ENCODE assay signal across 8 cellular contexts in genomic region chr2:202378661-202379338, GRCh38. TPM values are rescaled to one million over a fixed set of nuclear protein-coding genes. Genes with fewer than 3 reads are reported as not detected.
DNase-seq lines count a peak whose midpoint lies in the region; ATAC-seq and TF ChIP-seq lines count a peak whose summit lies in the region.

No MANE protein-coding gene starts in this region.

- H3K4me1 ChIP-seq in foreskin keratinocyte = peaks cover 3% of the 10 kb centered on the region

- in situ Hi-C loops in GM13976 (cut with MboI; ENCODE audit: low sequenced_read_pairs, unreplicated experiment) = no loop called here

- no peaks in the 10 kb centered on the region for H3K9me3 ChIP-seq in SK-N-MC (ENCODE audit: low read depth, low read length)

- DNase-seq in GM12865 (ENCODE audit: low read depth) (no peak), SK-N-MC (ENCODE audit: low read depth, low spot score) (no peak), foreskin keratinocyte (no peak), skeletal muscle cell (ENCODE audit: low read depth) (no peak), NCI-H748 treated with DMSO at 0.1 percent for 48 hours (lab: John Stamatoyannopoulos, UW) (no peak), GM13976 (ENCODE audit: low spot score) (no peak), NCI-H187 (lab: John Stamatoyannopoulos, UW) (no peak)

- H3K36me3 ChIP-seq in SK-N-MC (ENCODE audit: insufficient read depth, low read length) = no peaks in the 10 kb centered on the region

- H3K4me3 ChIP-seq in GM12865 (ENCODE audit: low read depth, low read length) (peak overlapping the region; percentile 87), SK-N-MC (peak overlapping the region; percentile 83), skeletal muscle cell (ENCODE audit: low read depth, low read length) (peak overlapping the region; percentile 97)

- ATAC-seq in foreskin keratinocyte (no peak), GM18505 (IDR thresholded peaks at IDR 0.05; ENCODE audit: unreplicated experiment) (no peak)

- peak overlapping the region; percentile 72 for H3K9ac ChIP-seq in SK-N-MC (ENCODE audit: insufficient read length)

- TF ChIP-seq CTCF in GM12865 (IDR thresholded peaks at IDR 0.05; ENCODE audit: insufficient read depth, low read depth, low read length, missing control alignments) (no peak), foreskin keratinocyte (conservative IDR thresholded peaks at IDR 0.05) (no peak), GM13976 (IDR thresholded peaks at IDR 0.05; ENCODE audit: borderline replicate concordance, control extremely low read depth, extremely low read depth, insufficient read depth, missing control alignments) (no peak)

- H3K27me3 ChIP-seq in foreskin keratinocyte = no peaks in the 10 kb centered on the region

- H3K27ac ChIP-seq in SK-N-MC = peak overlapping the region; percentile 47
- H3K27ac ChIP-seq in foreskin keratinocyte = peak overlapping the region; percentile 92

- no peak for TF ChIP-seq POLR2A in GM18505 (IDR thresholded peaks at IDR 0.05; ENCODE audit: borderline replicate concordance, extremely low read depth, insufficient read depth, insufficient read length)

RNA-seq across cellular contexts. Expression of gene BMPR2, which starts 2.7 kb away (rescaled TPM):
- total RNA-seq in foreskin keratinocyte = 27.1 and 30.1 TPM in 2 replicates
- 6.5 and 6.7 TPM in 2 replicates for polyA plus RNA-seq in foreskin keratinocyte
